Comparison of ENCODE assay signal across 10 cellular contexts in genomic region chr2:173048530-173048900, GRCh38. TPM values are rescaled to one million over a fixed set of nuclear protein-coding genes. Genes with fewer than 3 reads are reported as not detected.
DNase-seq lines count a peak whose midpoint lies in the region; ATAC-seq and TF ChIP-seq lines count a peak whose summit lies in the region.
"Had no signal": no experiment of that assay in that cellular context is flagged by ENCODE, and none has a peak within 500 bp of the region (broad histone marks: within the 10 kb centered on the region; RNA-seq: fewer than 3 reads in every experiment).

No MANE protein-coding gene starts in this region.

- H3K9me3 Mint-ChIP-seq in type B pancreatic cell, result no peaks in the 10 kb centered on the region
- H3K9me3 Mint-ChIP-seq: H9 had no signal

- no peaks in the 10 kb centered on the region for H3K27me3 ChIP-seq in brain microvascular endothelial cell (replicated peaks)
- H3K27me3 ChIP-seq in right lobe of liver, result no peaks in the 10 kb centered on the region

- H3K4me3 ChIP-seq in brain microvascular endothelial cell (ENCODE audit: low read depth, low read length) (no peak overlapping the region), right lobe of liver (no peak overlapping the region)

- H3K36me3 Mint-ChIP-seq in type B pancreatic cell, result no peaks in the 10 kb centered on the region

- H3K36me3 ChIP-seq in brain microvascular endothelial cell (replicated peaks) (no peaks in the 10 kb centered on the region), right lobe of liver (no peaks in the 10 kb centered on the region)
- H3K36me3 ChIP-seq: WERI-Rb-1 had no signal

- intact Hi-C loops in right lobe of liver (cut with DNase I), result no loop called here

- peaks cover 0 to 24% (median 12%) of the 10 kb centered on the region in 4 donors for H3K4me1 ChIP-seq in right lobe of liver

- no peaks in the 10 kb centered on the region for H3K9me3 ChIP-seq in right lobe of liver

- in situ Hi-C loops in brain microvascular endothelial cell (cut with HindIII; ENCODE audit: low pct_ligation_motif_present, low sequenced_read_pairs), result loop anchor here (25.0 kb wide), 1 partner anchor 164 kb away; no protein-coding TSS in a partner anchor

- TF ChIP-seq POLR2A in right lobe of liver (IDR thresholded peaks at IDR 0.05), result no peak

- ATAC-seq in right lobe of liver (peak; percentile 8 to 29 (median 19)), GM21786 (IDR thresholded peaks at IDR 0.05; ENCODE audit: unreplicated experiment) (no peak)

- peaks cover 33% of the 10 kb centered on the region for H3K4me1 Mint-ChIP-seq in type B pancreatic cell (ENCODE audit: unreplicated experiment)

- H3K27ac ChIP-seq in brain microvascular endothelial cell (peak overlapping the region; percentile 91), right lobe of liver (peak overlapping the region; percentile 76 to 87 (median 77))
- H3K27ac ChIP-seq: WERI-Rb-1 had no signal

- WGBS in right lobe of liver (ENCODE audit: insufficient coverage, low coverage, low lambda C conversion rate, missing lambda C conversion rate), result 88% methylated on average over 3 of the region's 3 CpGs

- H3K4me3 Mint-ChIP-seq in type B pancreatic cell, result no peak overlapping the region
- H3K4me3 Mint-ChIP-seq: H9 had no signal

- H3K27ac Mint-ChIP-seq in type B pancreatic cell, result peak overlapping the region; percentile 26
- H3K27ac Mint-ChIP-seq: H9 had no signal

- TF ChIP-seq CTCF in brain microvascular endothelial cell (IDR thresholded peaks at IDR 0.05; ENCODE audit: low read depth, low read length, missing control alignments) (no peak), right lobe of liver (IDR thresholded peaks at IDR 0.05) (no peak), type B pancreatic cell (conservative IDR thresholded peaks at IDR 0.05) (no peak)

- peak; percentile 69 for DNase-seq in NCI-H1694 treated with DMSO at 0.1 percent for 48 hours (lab: John Stamatoyannopoulos, UW)
- no peak for DNase-seq in NCI-H1694 (lab: John Stamatoyannopoulos, UW)
- DNase-seq in brain microvascular endothelial cell, result no peak
- DNase-seq in right lobe of liver, result no peak
- DNase-seq in type B pancreatic cell (ENCODE audit: extremely low spot score, unreplicated experiment), result no peak
- no peak for DNase-seq in NCI-H187 treated with DMSO at 0.1 percent for 48 hours (lab: John Stamatoyannopoulos, UW)
- no peak for DNase-seq in stimulated activated CD4-positive, alpha-beta T cell treated with anti-CD3 and anti-CD28 coated beads, Interleukin-4, amount 100 ng/mL, for 24 hours
- DNase-seq: H9 had no signal

- no peaks in the 10 kb centered on the region for H3K27me3 Mint-ChIP-seq in type B pancreatic cell

RNA-seq across cellular contexts. Expression of gene MAP3K20, which starts 27.1 kb away (rescaled TPM):
- total RNA-seq in right lobe of liver (10 to 100 TPM; 16.0 to 36.8 (median 22.0) TPM), type B pancreatic cell (ENCODE audit: low replicate concordance) (12.1 and 23.5 TPM in 2 replicates)
